9 cellular contexts compared by ENCODE assay signal in genomic region chr1:231419738-231420298, GRCh38. TPM values are rescaled to one million over a fixed set of nuclear protein-coding genes. Genes with fewer than 3 reads are reported as not detected.
DNase-seq lines count a peak whose midpoint lies in the region; ATAC-seq, FAIRE-seq and TF ChIP-seq lines count a peak whose summit lies in the region.
"Had no signal": no experiment of that assay in that cellular context is flagged by ENCODE, and none has a peak within 500 bp of the region (broad histone marks: within the 10 kb centered on the region; RNA-seq: fewer than 3 reads in every experiment).

No MANE protein-coding gene starts in this region.

- TF ChIP-seq POLR2A in esophagus squamous epithelium (IDR thresholded peaks at IDR 0.05) (no peak), sigmoid colon (IDR thresholded peaks at IDR 0.05) (no peak)

- FAIRE-seq in GM19239 (lab: Jason Lieb, UNC) = peak; percentile 11
- FAIRE-seq: islet of Langerhans had no signal

- intact Hi-C loops in esophagus squamous epithelium (cut with DNase I) (loop anchor here (10.0 kb wide), 1 partner anchor 105 kb away; the partner anchor contains the start of gene TSNAX), sigmoid colon (cut with DNase I) (loop anchor here (5.0 kb wide), 2 partner anchors 38 to 172 kb away; no protein-coding TSS in a partner anchor)

- ATAC-seq in HG02884 (IDR thresholded peaks at IDR 0.05; ENCODE audit: unreplicated experiment) (no peak), GM21515 (IDR thresholded peaks at IDR 0.05; ENCODE audit: unreplicated experiment) (no peak), GM21381 (IDR thresholded peaks at IDR 0.05; ENCODE audit: unreplicated experiment) (no peak)

- TF ChIP-seq EP300 in sigmoid colon (IDR thresholded peaks at IDR 0.05) = no peak

- H3K27ac ChIP-seq in SK-N-MC (no peak overlapping the region), esophagus squamous epithelium (peak overlapping the region in 3 of 4 donors; percentile 88 to 99 (median 98)), sigmoid colon (peak overlapping the region; percentile 98 to 99 (median 98))

- H3K4me1 ChIP-seq in esophagus squamous epithelium (peaks cover 23 to 71% (median 41%) of the 10 kb centered on the region in 3 donors), sigmoid colon (peaks cover 0 to 66% (median 54%) of the 10 kb centered on the region in 4 donors)

- H3K36me3 ChIP-seq in SK-N-MC (ENCODE audit: insufficient read depth, low read length) (no peaks in the 10 kb centered on the region), esophagus squamous epithelium (no peaks in the 10 kb centered on the region), sigmoid colon (no peaks in the 10 kb centered on the region)

- H3K4me3 ChIP-seq in SK-N-MC = peak overlapping the region; percentile 91
- H3K4me3 ChIP-seq in esophagus squamous epithelium = peak overlapping the region; percentile 65 to 96 (median 70)
- peak overlapping the region; percentile 66 to 90 (median 88) for H3K4me3 ChIP-seq in sigmoid colon

- no peak for DNase-seq in GM19239 (ENCODE audit: insufficient read length, low spot score)
- no peak for DNase-seq in SK-N-MC (ENCODE audit: low read depth, low spot score)
- no peak for DNase-seq in esophagus squamous epithelium (lab: John Stamatoyannopoulos, UW)
- DNase-seq in sigmoid colon = no peak
- DNase-seq in DMS153 treated with DMSO at 0.1 percent for 48 hours (lab: John Stamatoyannopoulos, UW; ENCODE audit: unreplicated experiment) = no peak

- H3K27me3 ChIP-seq in esophagus squamous epithelium (no peaks in the 10 kb centered on the region), sigmoid colon (no peaks in the 10 kb centered on the region)

- H3K9me3 ChIP-seq in SK-N-MC (ENCODE audit: low read depth, low read length) (no peaks in the 10 kb centered on the region), esophagus squamous epithelium (no peaks in the 10 kb centered on the region), sigmoid colon (no peaks in the 10 kb centered on the region)

- H3K9ac ChIP-seq in SK-N-MC (ENCODE audit: insufficient read length) = peak overlapping the region; percentile 69

- 6 to 10% methylated on average over 8 of the region's 8 CpGs for WGBS in esophagus squamous epithelium, 2 donors
- WGBS in sigmoid colon, 2 donors = 5 to 7% methylated on average over 8 of the region's 8 CpGs

- no peak for TF ChIP-seq CTCF in esophagus squamous epithelium (IDR thresholded peaks at IDR 0.05)
- TF ChIP-seq CTCF in sigmoid colon (IDR thresholded peaks at IDR 0.05) = no peak

RNA-seq across cellular contexts. Expression of gene EGLN1, which starts 2.3 kb away (rescaled TPM):
- total RNA-seq in esophagus squamous epithelium (10 to 100 TPM; 21.8 to 36.0 (median 28.7) TPM), sigmoid colon (10 to 100 TPM; 37.8 to 51.7 (median 46.0) TPM)
- polyA plus RNA-seq in sigmoid colon = 10 to 100 TPM; 16.2 to 36.3 (median 18.0) TPM
